1 cellular context compared by ENCODE assay signal in genomic region chr7:139092090-139092796, GRCh38.
A peak's percentile ranks its signal among the peaks of the same experiment; 100 is the strongest.
TF ChIP-seq lines count a peak whose summit lies in the region.

No MANE protein-coding gene starts in this region.

TF ChIP-seq in K562, 482 proteins besides CTCF, POLR2A, EP300 and RAD21 (continued from another document and continues in another):
- TF ChIP-seq VEZF1 (CRISPR knock-in tag; IDR thresholded peaks at IDR 0.05), result 0 out of 2 replicates have a peak, but pooled peaks have one; percentile 51
- TF ChIP-seq ZNF449 (CRISPR knock-in tag; IDR thresholded peaks at IDR 0.05), result peak; percentile 97
- TF ChIP-seq CGGBP1 (CRISPR knock-in tag; IDR thresholded peaks at IDR 0.05), result no peak
- TF ChIP-seq ZNF398 (CRISPR knock-in tag; IDR thresholded peaks at IDR 0.05), result peak; percentile 94
- TF ChIP-seq ZNF280B (CRISPR knock-in tag; IDR thresholded peaks at IDR 0.05), result peak; percentile 96
- TF ChIP-seq HOXB6 (CRISPR knock-in tag; IDR thresholded peaks at IDR 0.05; ENCODE audit: borderline replicate concordance), result peak; percentile 81; the same call in 1 of the 2 replicates
- peak; percentile 81 for TF ChIP-seq KLF1 (tag; IDR thresholded peaks at IDR 0.05)
- peak; percentile 99 for TF ChIP-seq ZNF583 (CRISPR knock-in tag; IDR thresholded peaks at IDR 0.05)
- TF ChIP-seq HIVEP1 (CRISPR knock-in tag; IDR thresholded peaks at IDR 0.05), result peak; percentile 98
- TF ChIP-seq PATZ1 (CRISPR knock-in tag; IDR thresholded peaks at IDR 0.05; ENCODE audit: borderline replicate concordance), result peak; percentile 96
- TF ChIP-seq SRF (CRISPR knock-in tag; IDR thresholded peaks at IDR 0.05), result peak in 1 of 2 experiments; percentile 77; a peak in 1 of 4 replicates
- peak; percentile 93 for TF ChIP-seq ELK3 (CRISPR knock-in tag; IDR thresholded peaks at IDR 0.05)
- peak; percentile 98 for TF ChIP-seq HDAC8 (tag; IDR thresholded peaks at IDR 0.05)
- TF ChIP-seq E2F6 (IDR thresholded peaks at IDR 0.05; ENCODE audit: borderline replicate concordance in 1 of 2, extremely low read depth in 1 of 2, insufficient read depth in 1 of 2, insufficient read length in 1 of 2, low read depth in 1 of 2, low read length in 1 of 2, poor library complexity in 1 of 2, severe bottlenecking in 1 of 2), result no peak
- TF ChIP-seq SMAD2 (IDR thresholded peaks at IDR 0.05; ENCODE audit: low read depth, low read length), result no peak
- TF ChIP-seq NFIX (CRISPR knock-in tag; IDR thresholded peaks at IDR 0.05; ENCODE audit: low read depth), result peak; percentile 72
- peak; percentile 92 for TF ChIP-seq HINFP (tag; conservative IDR thresholded peaks at IDR 0.05; ENCODE audit: low read depth)
- peak in 1 of 2 experiments; percentile 99; a peak in 3 of 4 replicates for TF ChIP-seq TEAD1 (CRISPR knock-in tag; IDR thresholded peaks at IDR 0.05)
- peak; percentile 76 for TF ChIP-seq ETV1 (tag; conservative IDR thresholded peaks at IDR 0.05; ENCODE audit: low read depth)
- peak; percentile 97 for TF ChIP-seq MEF2D (tag; conservative IDR thresholded peaks at IDR 0.05; ENCODE audit: low read depth)
- TF ChIP-seq ZNF764 (CRISPR knock-in tag; IDR thresholded peaks at IDR 0.05; ENCODE audit: low read depth), result no peak; the same call in 1 of the 2 replicates
- TF ChIP-seq CTBP1 (IDR thresholded peaks at IDR 0.05; ENCODE audit: borderline replicate concordance), result peak; percentile 66
- peak; percentile 88 for TF ChIP-seq ZNF134 (CRISPR knock-in tag; conservative IDR thresholded peaks at IDR 0.05)
- TF ChIP-seq REST (CRISPR knock-in tag; IDR thresholded peaks at IDR 0.05; ENCODE audit: low read depth), result peak; percentile 89
- TF ChIP-seq ZBTB1 (CRISPR knock-in tag; IDR thresholded peaks at IDR 0.05; ENCODE audit: borderline replicate concordance, low read depth), result no peak
- TF ChIP-seq NFXL1 (CRISPR knock-in tag; IDR thresholded peaks at IDR 0.05), result peak; percentile 92
- TF ChIP-seq NUFIP1 (IDR thresholded peaks at IDR 0.05; ENCODE audit: partially characterized antibody), result peak; percentile 42
- TF ChIP-seq TCF15 (CRISPR knock-in tag; IDR thresholded peaks at IDR 0.05), result peak; percentile 98
- no peak for TF ChIP-seq XRCC5 (IDR thresholded peaks at IDR 0.05; ENCODE audit: low read depth, low read length)
- peak; percentile 84; the same call in 1 of the 2 replicates for TF ChIP-seq ZNF586 (CRISPR knock-in tag; conservative IDR thresholded peaks at IDR 0.05)
- peak; percentile 87 for TF ChIP-seq PPARD (CRISPR knock-in tag; IDR thresholded peaks at IDR 0.05)
- TF ChIP-seq NR2F6 (CRISPR knock-in tag; IDR thresholded peaks at IDR 0.05), result peak; percentile 97
- peak; percentile 81; the same call in 1 of the 2 replicates for TF ChIP-seq ZNF717 (CRISPR knock-in tag; IDR thresholded peaks at IDR 0.05)
- no peak for TF ChIP-seq ETV5 (CRISPR knock-in tag; IDR thresholded peaks at IDR 0.05; ENCODE audit: low read depth)
- no peak for TF ChIP-seq LEF1 (IDR thresholded peaks at IDR 0.05)
- TF ChIP-seq ZNF253 (CRISPR knock-in tag; conservative IDR thresholded peaks at IDR 0.05), result 0 out of 2 replicates have a peak, but pooled peaks have one; percentile 54
- TF ChIP-seq RBM25 (IDR thresholded peaks at IDR 0.05; ENCODE audit: low read depth, low read length, severe bottlenecking), result no peak
- TF ChIP-seq SMAD4 (CRISPR knock-in tag; conservative IDR thresholded peaks at IDR 0.05), result peak; percentile 99
- TF ChIP-seq GATAD2B (IDR thresholded peaks at IDR 0.05; ENCODE audit: borderline replicate concordance), result no peak
- TF ChIP-seq SMAD3 (CRISPR knock-in tag; conservative IDR thresholded peaks at IDR 0.05), result peak; percentile 99
- peak; percentile 73 for TF ChIP-seq NFE2L1 (tag; IDR thresholded peaks at IDR 0.05; ENCODE audit: borderline replicate concordance, low read depth)
- no peak for TF ChIP-seq U2AF2 (optimal IDR thresholded peaks at IDR 0.05; ENCODE audit: low read depth, low read length)
- no peak for TF ChIP-seq ARID2 (IDR thresholded peaks at IDR 0.05)
- TF ChIP-seq NR0B1 (IDR thresholded peaks at IDR 0.05; ENCODE audit: partially characterized antibody), result no peak
- TF ChIP-seq ZNF830 (CRISPR knock-in tag; IDR thresholded peaks at IDR 0.05), result 0 out of 2 replicates have a peak, but pooled peaks have one; percentile 79
